8 cellular contexts compared by ENCODE assay signal in genomic region chr7:2757904-2758672, GRCh38.
DNase-seq lines count a peak whose midpoint lies in the region; ATAC-seq lines count a peak whose summit lies in the region.

No MANE protein-coding gene starts in this region.

- H2AK5ac ChIP-seq in neuronal stem cell (ENCODE audit: low read depth, low read length): no peak overlapping the region

- no peak overlapping the region for H2BK12ac ChIP-seq in neuronal stem cell (ENCODE audit: low read length)

- no peaks in the 10 kb centered on the region for H3K27me3 ChIP-seq in esophagus (ENCODE audit: control insufficient read depth in 1 of 2, insufficient read depth in 2 of 2, low read length in 2 of 2)
- H3K27me3 ChIP-seq in neuronal stem cell (ENCODE audit: control insufficient read depth in 3 of 3, insufficient read depth in 3 of 3, low read depth in 1 of 3, low read length in 3 of 3): no peaks in the 10 kb centered on the region

- H3K4me3 ChIP-seq in esophagus (ENCODE audit: low read depth in 1 of 2, low read length in 2 of 2): no peak overlapping the region
- no peak overlapping the region for H3K4me3 ChIP-seq in neuronal stem cell (ENCODE audit: low read length in 2 of 2)

- no peaks in the 10 kb centered on the region for H3K9me3 ChIP-seq in esophagus (ENCODE audit: control insufficient read depth in 2 of 2, insufficient read depth in 1 of 2, low read depth in 1 of 2, low read length in 1 of 2)
- peaks cover 0 to 7% of the 10 kb centered on the region in 2 donors for H3K9me3 ChIP-seq in neuronal stem cell (replicated peaks in 1 of 2; ENCODE audit: control insufficient read depth in 2 of 2, insufficient read depth in 1 of 2, low read depth in 1 of 2, low read length in 2 of 2)

- no peak overlapping the region for H3K23ac ChIP-seq in neuronal stem cell (ENCODE audit: low read depth, low read length, poor library complexity)

- peak overlapping the region; percentile 61 for H3K27ac Mint-ChIP-seq in activated CD8-positive, alpha-beta T cell treated with anti-CD3 and anti-CD28 coated beads, Interleukin-2, amount 10 ng/mL, durations not matched to agents 7 days and 5 days

- no peaks in the 10 kb centered on the region for H3K9me3 Mint-ChIP-seq in activated CD8-positive, alpha-beta T cell treated with anti-CD3 and anti-CD28 coated beads, Interleukin-2, amount 10 ng/mL, durations not matched to agents 7 days and 5 days (ENCODE audit: insufficient read depth)

- DNase-seq in AG08395 (ENCODE audit: low spot score) (peak; percentile 90), NCI-H510A (lab: John Stamatoyannopoulos, UW) (peak; percentile 86), neuronal stem cell (ENCODE audit: low spot score) (no peak)
- DNase-seq in activated CD8-positive, alpha-beta T cell treated with anti-CD3 and anti-CD28 coated beads, Interleukin-2, amount 10 ng/mL, durations not matched to agents 7 days and 5 days: peak; percentile 60

- no peak overlapping the region for H2BK15ac ChIP-seq in neuronal stem cell (ENCODE audit: low read length)

- 16 to 34% methylated on average over 12 of the region's 12 CpGs for WGBS in esophagus, 2 donors
- 100% methylated on average over 1 of the region's 12 CpGs for WGBS in neuronal stem cell (ENCODE audit: extremely low coverage in 2 of 2, insufficient read length in 2 of 2, insufficient replicate concordance in 1 of 2), 2 donors

- H3K14ac ChIP-seq in neuronal stem cell (ENCODE audit: low read length): no peak overlapping the region

- H3K36me3 Mint-ChIP-seq in activated CD8-positive, alpha-beta T cell treated with anti-CD3 and anti-CD28 coated beads, Interleukin-2, amount 10 ng/mL, durations not matched to agents 7 days and 5 days (ENCODE audit: low read depth): peaks cover 15% of the 10 kb centered on the region

- no peak overlapping the region for H3K9ac ChIP-seq in neuronal stem cell (ENCODE audit: low read depth, low read length, poor library complexity)

- POLR2A ChIA-PET in activated CD8-positive, alpha-beta T cell treated with anti-CD3 and anti-CD28 coated beads, Interleukin-2, amount 10 ng/mL, durations not matched to agents 7 days and 5 days (lab: Charles Lee): interaction anchor here (0.6 to 1.0 kb wide), 4 partner anchors 12 to 140 kb away, joined by 3 to 5 read pairs (median 4); no protein-coding TSS in a partner anchor

- H3K4ac ChIP-seq in neuronal stem cell (ENCODE audit: low read length): no peak overlapping the region

- ATAC-seq in GM18858 (IDR thresholded peaks at IDR 0.05; ENCODE audit: unreplicated experiment) (peak; percentile 53), HG03039 (IDR thresholded peaks at IDR 0.05; ENCODE audit: unreplicated experiment) (peak; percentile 68)
- ATAC-seq in activated CD8-positive, alpha-beta T cell treated with anti-CD3 and anti-CD28 coated beads, Interleukin-2, amount 10 ng/mL, durations not matched to agents 7 days and 5 days: peak; percentile 82

- no peak overlapping the region for H3K18ac ChIP-seq in neuronal stem cell (ENCODE audit: low read length)

- peaks cover 15 to 19% of the 10 kb centered on the region in 2 donors for H3K4me1 ChIP-seq in esophagus (ENCODE audit: control insufficient read depth in 2 of 2, insufficient read depth in 2 of 2, low read length in 1 of 2)
- peaks cover 11 to 15% of the 10 kb centered on the region in 2 donors for H3K4me1 ChIP-seq in neuronal stem cell (ENCODE audit: control insufficient read depth in 2 of 2, insufficient read depth in 1 of 2, low read depth in 1 of 2, low read length in 2 of 2)

- no peak overlapping the region for H2AFZ ChIP-seq in neuronal stem cell (ENCODE audit: low read length)

- no peak overlapping the region for H3K4me3 Mint-ChIP-seq in activated CD8-positive, alpha-beta T cell treated with anti-CD3 and anti-CD28 coated beads, Interleukin-2, amount 10 ng/mL, durations not matched to agents 7 days and 5 days

- peaks cover 6% of the 10 kb centered on the region for H3K79me1 ChIP-seq in neuronal stem cell (ENCODE audit: low read depth, low read length)

- CTCF ChIA-PET in activated CD8-positive, alpha-beta T cell treated with anti-CD3 and anti-CD28 coated beads, Interleukin-2, amount 10 ng/mL, durations not matched to agents 7 days and 5 days (lab: Charles Lee): interaction anchor here (0.9 to 2.2 kb wide), 10 partner anchors 13 to 106 kb away, joined by 3 to 16 read pairs (median 4); no protein-coding TSS in a partner anchor

- no peak overlapping the region for H4K8ac ChIP-seq in neuronal stem cell (ENCODE audit: low read depth, low read length)

- H3K36me3 ChIP-seq in esophagus (ENCODE audit: control insufficient read depth in 2 of 2, insufficient read depth in 2 of 2, low read length in 1 of 2) (no peaks in the 10 kb centered on the region), neuronal stem cell (replicated peaks in 1 of 2; ENCODE audit: control insufficient read depth in 2 of 2, insufficient read depth in 2 of 2, low read length in 2 of 2) (peaks cover 0 to 20% of the 10 kb centered on the region in 2 donors)

- H3K27me3 Mint-ChIP-seq in activated CD8-positive, alpha-beta T cell treated with anti-CD3 and anti-CD28 coated beads, Interleukin-2, amount 10 ng/mL, durations not matched to agents 7 days and 5 days (ENCODE audit: low read depth): no peaks in the 10 kb centered on the region

- no peak overlapping the region for H3K4me2 ChIP-seq in neuronal stem cell (ENCODE audit: insufficient read depth, low read length, poor library complexity, severe bottlenecking)

- no peak overlapping the region for H2BK5ac ChIP-seq in neuronal stem cell (ENCODE audit: low read length)

- H2BK120ac ChIP-seq in neuronal stem cell (ENCODE audit: low read depth, low read length): no peak overlapping the region

- peak overlapping the region; percentile 82 to 95 for H3K27ac ChIP-seq in esophagus (ENCODE audit: low read depth in 2 of 2, low read length in 1 of 2)
- peak overlapping the region; percentile 3 for H3K27ac ChIP-seq in neuronal stem cell (replicated peaks; ENCODE audit: low read length)
- peak overlapping the region; percentile 58 for H3K27ac ChIP-seq in temporal lobe (ENCODE audit: low read depth, low read length)

- H3K4me1 Mint-ChIP-seq in activated CD8-positive, alpha-beta T cell treated with anti-CD3 and anti-CD28 coated beads, Interleukin-2, amount 10 ng/mL, durations not matched to agents 7 days and 5 days (ENCODE audit: low read depth): peaks cover 35% of the 10 kb centered on the region

- H4K91ac ChIP-seq in neuronal stem cell (ENCODE audit: low read depth, low read length, poor library complexity): no peak overlapping the region

Comparison
In these comparisons a context has a peak if more than half of its experiments do, and no peak if none do; other contexts are left out.
1. H3K27ac ChIP-seq: peak in every context shown above with its lines; median percentile 88 in esophagus; 58 in temporal lobe; 3 in neuronal stem cell.